Comparison of ENCODE assay signal across 8 cellular contexts in genomic region chr5:321233-321725, GRCh38. TPM values are rescaled to one million over a fixed set of nuclear protein-coding genes. Genes with fewer than 3 reads are reported as not detected.
DNase-seq lines count a peak whose midpoint lies in the region; ATAC-seq, FAIRE-seq and TF ChIP-seq lines count a peak whose summit lies in the region.

Gene AHRR, plus strand, starts transcription at chr5:321714. Its CDS starts 22,189 bp downstream, at chr5:343903.

- POLR2A ChIA-PET in K562 (lab: Yijun Ruan, JAX), result interaction anchor here (0.9 kb wide), 1 partner anchor 125 kb away, joined by 3 read pairs; no protein-coding TSS in a partner anchor

- in situ Hi-C loops in K562 (cut with MboI), result no loop called here

- FAIRE-seq in K562 (lab: Jason Lieb, UNC), result no peak

- H3K4me2 ChIP-seq in K562 (ENCODE audit: insufficient read depth, low read length), result peak within 1 kb of the TSS; percentile 40

- TF ChIP-seq RAD21 in K562 (CRISPR knock-in tag; conservative IDR thresholded peaks at IDR 0.05 in 1 of 2, IDR thresholded peaks at IDR 0.05 in 1 of 2), result peak in 1 of 2 experiments; percentile 36; a peak in 2 of 4 replicates

- H3K36me3 ChIP-seq in K562 (ENCODE audit: control insufficient read depth, insufficient read depth, low read length), result peaks cover 8% of the 10 kb centered on the region; the same call in 1 of the 3 replicates
- no peaks in the 10 kb centered on the region for H3K36me3 ChIP-seq in iPS-20b (ENCODE audit: insufficient read depth, low read depth, low read length)

- H3K4me3 ChIP-seq in K562, result peak within 1 kb of the TSS; percentile 21; the same call in 1 of the 2 replicates
- H3K4me3 ChIP-seq in iPS-20b (ENCODE audit: low read length), result peak within 1 kb of the TSS; percentile 66

- ATAC-seq in GM19324 (IDR thresholded peaks at IDR 0.05; ENCODE audit: low FRiP score, unreplicated experiment) (peak; percentile 42), HG03342 (IDR thresholded peaks at IDR 0.05; ENCODE audit: unreplicated experiment) (peak; percentile 34), K562 (peak; percentile 90)

- TF ChIP-seq EP300 in K562 (IDR thresholded peaks at IDR 0.05; ENCODE audit: low read length), result no peak

- DNase-seq in COR-L47 (lab: John Stamatoyannopoulos, UW) (peak; percentile 61), RPMI7951 (ENCODE audit: low read depth) (peak; percentile 76), K562 (ENCODE audit: extremely low read depth in 1 of 4, low spot score in 3 of 4) (peak; percentile 60 to 92 (median 90)), Ammon's horn (ENCODE audit: low spot score) (no peak)
- DNase-seq in stimulated activated CD4-positive, alpha-beta T cell treated with anti-CD3 and anti-CD28 coated beads, Interleukin-12 subunit alpha, Interleukin-12 subunit beta, amount 100 ng/mL, for 48 hours (ENCODE audit: low read depth in 2 of 3, low spot score in 1 of 3), result peak in 2 of 3 donors; percentile 32 to 59

- H3K4me1 ChIP-seq in K562 (replicated peaks in 1 of 2; ENCODE audit: control insufficient read depth in 2 of 2, insufficient read depth in 2 of 2, low read length in 2 of 2) (peaks cover 0 to 57% of the 10 kb centered on the region in 2 experiments; a peak in 2 of 5 replicates), iPS-20b (ENCODE audit: insufficient read depth, low read length) (no peaks in the 10 kb centered on the region)

- H3K27ac ChIP-seq in K562 (ENCODE audit: extremely low read depth, low read depth, low read length), result no peak within 1 kb of the TSS
- no peak within 1 kb of the TSS for H3K27ac ChIP-seq in iPS-20b (ENCODE audit: low read length)

- H3K27me3 ChIP-seq in K562 (ENCODE audit: control insufficient read depth in 2 of 2, insufficient read depth in 2 of 2, low read length in 2 of 2) (peaks cover 10 to 42% of the 10 kb centered on the region in 2 experiments; a peak in 4 of 5 replicates), iPS-20b (ENCODE audit: insufficient read depth, low read length) (peaks cover 67% of the 10 kb centered on the region)

- no peak for TF ChIP-seq POLR2A in K562 (conservative IDR thresholded peaks at IDR 0.05)

- intact Hi-C loops in K562 (cut with micrococcal nuclease), result no loop called here

- 12% methylated on average over 36 of the region's 51 CpGs for WGBS in K562 (ENCODE audit: insufficient coverage, low coverage, missing lambda C conversion rate)

- H3K9me3 ChIP-seq in K562 (replicated peaks; ENCODE audit: control insufficient read depth, insufficient read depth, low read depth, low read length), result no peaks in the 10 kb centered on the region
- H3K9me3 ChIP-seq in iPS-20b (ENCODE audit: insufficient read depth, low read depth, low read length), result no peaks in the 10 kb centered on the region

- no TSS peak for BruUV-seq in K562 (replicated peaks; lab: Mats Ljungman, UMichigan)

- peaks cover 12% of the 10 kb centered on the region; the same call in 1 of the 2 replicates for H4K20me1 ChIP-seq in K562 (replicated peaks; ENCODE audit: control insufficient read depth, insufficient read depth, low read length)

- CTCF ChIA-PET in K562 (lab: Yijun Ruan, JAX; ENCODE audit: low intra/inter-chr PET ratio), result no interaction called here

- H3K9me1 ChIP-seq in K562 (ENCODE audit: control insufficient read depth, insufficient read depth, low read length), result no peaks in the 10 kb centered on the region

- H3K79me2 ChIP-seq in K562 (ENCODE audit: control insufficient read depth, insufficient read depth, low read length), result no peaks in the 10 kb centered on the region

- no peak within 1 kb of the TSS for H2AFZ ChIP-seq in K562 (ENCODE audit: low read depth, low read length)

- TF ChIP-seq CTCF in K562 (IDR thresholded peaks at IDR 0.05 in 2 of 3, conservative IDR thresholded peaks at IDR 0.05 in 1 of 3; ENCODE audit: insufficient read depth in 2 of 3, low read depth in 1 of 3, low read length in 3 of 3), result peak; percentile 31 to 79 (median 53); a peak in 5 of 6 replicates

- peak within 1 kb of the TSS in 1 of 2 experiments; percentile 52; a peak in 2 of 4 replicates for H3K9ac ChIP-seq in K562 (ENCODE audit: insufficient read depth in 1 of 2, low read depth in 2 of 2, low read length in 2 of 2)
- H3K9ac ChIP-seq in iPS-20b (ENCODE audit: low read depth, low read length), result no peak within 1 kb of the TSS

TF ChIP-seq in K562, 482 proteins besides CTCF, POLR2A, EP300 and RAD21 (continues in another document):
- peak; percentile 88 for TF ChIP-seq BHLHE40 (IDR thresholded peaks at IDR 0.05; ENCODE audit: low read length)
- peak; percentile 19 for TF ChIP-seq CCNT2 (IDR thresholded peaks at IDR 0.05; ENCODE audit: borderline replicate concordance, extremely low read depth, insufficient read length, low read depth, low read length)
- TF ChIP-seq ATF2 (CRISPR knock-in tag; IDR thresholded peaks at IDR 0.05), result no peak
- TF ChIP-seq HSF4 (CRISPR knock-in tag; IDR thresholded peaks at IDR 0.05; ENCODE audit: borderline replicate concordance), result no peak
- TF ChIP-seq MIER1 (IDR thresholded peaks at IDR 0.05; ENCODE audit: low read depth), result no peak
- TF ChIP-seq SAFB (IDR thresholded peaks at IDR 0.05; ENCODE audit: borderline replicate concordance, low read depth, low read length), result 0 out of 2 replicates have a peak, but pooled peaks have one; percentile 12
- TF ChIP-seq SMAD2 (IDR thresholded peaks at IDR 0.05; ENCODE audit: low read depth, low read length), result no peak
- no peak for TF ChIP-seq ZMIZ1 (IDR thresholded peaks at IDR 0.05; ENCODE audit: low read depth in 2 of 2, low read length in 2 of 2)
- no peak for TF ChIP-seq ZBED1 (IDR thresholded peaks at IDR 0.05)
- no peak for TF ChIP-seq POLR2AphosphoS5 (IDR thresholded peaks at IDR 0.05; ENCODE audit: control insufficient read depth, insufficient read depth, low read depth, low read length)
- TF ChIP-seq ATF3 (IDR thresholded peaks at IDR 0.05), result no peak
- TF ChIP-seq ATF3 (CRISPR knock-in tag; conservative IDR thresholded peaks at IDR 0.05), result no peak

RNA-seq across cellular contexts. Expression of gene AHRR, which starts in this region (rescaled TPM):
- 51.8 and 62.2 TPM in 2 replicates for total RNA-seq in RPMI7951 (2014; rRNA removed; shearing (Covaris generic))
- total RNA-seq in K562 (2011; cell fraction: chromatin; rRNA removed; ENCODE audit: low replicate concordance), result 2.8 and 5.5 TPM in 2 replicates
- total RNA-seq in K562 (2011; cell fraction: nucleolus; rRNA removed), result 2.1 and 3.2 TPM in 2 replicates
- total RNA-seq in K562 (2011; cell fraction: nucleoplasm; rRNA removed), result 0.99 and 1.4 TPM in 2 replicates
- total RNA-seq in K562 (2014; rRNA removed), result 0.82 and 1.1 TPM in 2 replicates
- total RNA-seq in K562 (2014; rRNA removed; fragmentation: Illumina TruSeq; extraction: Trizol), result 0.18 and 0.61 TPM in 2 replicates
- total RNA-seq in K562 (2015; rRNA removed; fragmentation: Illumina TruSeq; extraction: Trizol), result 1.2 TPM in 2 replicates
- total RNA-seq in K562 (2021), result 1.6 and 1.8 TPM in 2 replicates
- 0.68 and 1.3 TPM in 2 replicates for polyA plus RNA-seq in K562 (2011; rRNA removed)
- polyA plus RNA-seq in K562 (2011; cell fraction: cytosol; rRNA removed), result 0.88 and 1.8 TPM in 2 replicates
- 5.4 and 7.4 TPM in 2 replicates for polyA plus RNA-seq in K562 (2011; cell fraction: nucleus; rRNA removed)
- 1.6 and 4.2 TPM in 2 replicates for polyA plus RNA-seq in K562 (2012)
- polyA plus RNA-seq in K562 (2014; fragmentation: Illumina TruSeq; extraction: Trizol), result 0.43 and 0.72 TPM in 2 replicates
- polyA plus RNA-seq in K562 (2014; fragmentation: Nextera tagmentation; extraction: Ambion mirVana), result under 1 TPM in 1 of 2 experiments, not detected in 1; 0.06 TPM
- 0.89 and 1.8 TPM in 2 replicates for polyA plus RNA-seq in K562 (2014; rRNA removed)
- 0.15 and 0.91 TPM in 2 replicates for polyA minus RNA-seq in K562 (2011; rRNA and poly(A)+ RNA removed)
- polyA minus RNA-seq in K562 (2011; cell fraction: cytosol; rRNA and poly(A)+ RNA removed), result 0.76 and 1.3 TPM in 2 replicates
- 2.3 and 2.9 TPM in 2 replicates for polyA minus RNA-seq in K562 (2011; cell fraction: nucleus; rRNA and poly(A)+ RNA removed)

Comparison
In these comparisons a context has a peak if more than half of its experiments do, and no peak if none do; other contexts are left out.
1. ATAC-seq: peak in every context shown above with its lines; median percentile 90 in K562; 42 in GM19324; 34 in HG03342.